ENCODE assay signal across 13 cellular contexts in genomic region chr1:162022626-162023025, GRCh38. TPM values are rescaled to one million over a fixed set of nuclear protein-coding genes. Genes with fewer than 3 reads are reported as not detected.
DNase-seq lines count a peak whose midpoint lies in the region; ATAC-seq and TF ChIP-seq lines count a peak whose summit lies in the region.
"Had no signal": no experiment of that assay in that cellular context is flagged by ENCODE, and none has a peak within 500 bp of the region (broad histone marks: within the 10 kb centered on the region; RNA-seq: fewer than 3 reads in every experiment).

No MANE protein-coding gene starts in this region.

- H3K4me3 ChIP-seq in AG04449 (ENCODE audit: low read depth, low read length) (peak overlapping the region; percentile 77), GM23248 (peak overlapping the region; percentile 81), mesendoderm (ENCODE audit: low read length) (no peak overlapping the region)

- no peak overlapping the region for H3K18ac ChIP-seq in mesendoderm (ENCODE audit: low read length)

- POLR2A ChIA-PET in AG04449 (lab: Yijun Ruan, JAX) = no interaction called here

- no peaks in the 10 kb centered on the region for H3K9me3 ChIP-seq in GM23248 (ENCODE audit: low read depth)
- H3K9me3 ChIP-seq: adrenal gland had no signal

- H3K36me3 ChIP-seq in GM23248 (ENCODE audit: low read depth) (no peaks in the 10 kb centered on the region), mesendoderm (ENCODE audit: control insufficient read depth, insufficient read depth, low read length) (no peaks in the 10 kb centered on the region)
- H3K36me3 ChIP-seq: adrenal gland had no signal

- WGBS in GM23248 (ENCODE audit: low coverage in 1 of 2, low lambda C conversion rate in 2 of 2, missing lambda C conversion rate in 2 of 2), 2 experiments = 32% methylated on average over 9 of the region's 9 CpGs
- no CpG with 5 or more reads among the region's 9 CpGs for WGBS in mesendoderm (ENCODE audit: extremely low coverage, insufficient coverage, low lambda C conversion rate)

- CTCF ChIA-PET in AG04449 (lab: Yijun Ruan, JAX) = interaction anchor here (1.0 to 23.1 kb wide), 5 partner anchors 13 to 226 kb away, joined by 3 to 797 read pairs (median 6); no protein-coding TSS in a partner anchor

- H3K4me1 Mint-ChIP-seq in nephron = peaks cover 54% of the 10 kb centered on the region

- H3K4ac ChIP-seq in mesendoderm (ENCODE audit: low read depth, low read length) = no peak overlapping the region

- H3K23ac ChIP-seq in mesendoderm (ENCODE audit: low read length) = no peak overlapping the region

- 0 out of 2 replicates have a peak, but pooled peaks cover 9% of the 10 kb centered on the region for H3F3A ChIP-seq in GM23248 (ENCODE audit: insufficient read depth)

- H2BK15ac ChIP-seq in mesendoderm (replicated peaks; ENCODE audit: low read depth) = no peak overlapping the region

- TF ChIP-seq CTCF in AG04449 (IDR thresholded peaks at IDR 0.05; ENCODE audit: insufficient read depth, low read length, missing control alignments) = no peak
- no peak for TF ChIP-seq CTCF in nephron (IDR thresholded peaks at IDR 0.05; ENCODE audit: unreplicated experiment in 3 of 3)

- no peak overlapping the region for H3K9ac ChIP-seq in GM23248
- no peak overlapping the region for H3K9ac ChIP-seq in mesendoderm (ENCODE audit: low read length)

- no peak overlapping the region for H3K56ac ChIP-seq in mesendoderm (ENCODE audit: low read length)

- H3K27ac Mint-ChIP-seq in nephron = peak overlapping the region; percentile 57 to 87 (median 85)

- in situ Hi-C loops in GM23248 (cut with MboI) = loop anchor here (10.0 kb wide), 1 partner anchor 228 kb away; no protein-coding TSS in a partner anchor

- peaks cover 13% of the 10 kb centered on the region for H3K36me3 Mint-ChIP-seq in nephron (ENCODE audit: low read depth)

- no peaks in the 10 kb centered on the region for H4K20me1 ChIP-seq in GM23248 (ENCODE audit: insufficient read depth)

- H4K5ac ChIP-seq in mesendoderm (ENCODE audit: low read length) = no peak overlapping the region

- H3K27ac ChIP-seq in GM23248 (no peak overlapping the region), cingulate gyrus (ENCODE audit: low read depth, low read length) (peak overlapping the region; percentile 10), mesendoderm (ENCODE audit: low read depth, low read length) (no peak overlapping the region)

- H3K79me1 ChIP-seq in mesendoderm (ENCODE audit: low read length) = no peaks in the 10 kb centered on the region

- H3K4me1 ChIP-seq in GM23248 (ENCODE audit: insufficient read depth) = peaks cover 11% of the 10 kb centered on the region; the same call in 1 of the 2 replicates
- peaks cover 1% of the 10 kb centered on the region for H3K4me1 ChIP-seq in mesendoderm (ENCODE audit: control insufficient read depth, low read depth, low read length)

- no peak overlapping the region for H2AK5ac ChIP-seq in mesendoderm (ENCODE audit: low read length)

- peaks cover 11% of the 10 kb centered on the region for H3K27me3 Mint-ChIP-seq in nephron (ENCODE audit: low read depth)

- peak overlapping the region; percentile 87 for H2AFZ ChIP-seq in GM23248

- H4K8ac ChIP-seq in mesendoderm (ENCODE audit: low read depth, low read length) = no peak overlapping the region

- DNase-seq in AG04449 (ENCODE audit: low read depth, low spot score) = no peak
- DNase-seq in GM23248 = no peak
- no peak for DNase-seq in mesendoderm
- DNase-seq in occipital lobe (lab: John Stamatoyannopoulos, UW) = no peak
- DNase-seq in GDM1 (lab: John Stamatoyannopoulos, UW) = no peak
- DNase-seq: adrenal gland; foreskin melanocyte; Karpas-422; stimulated activated CD4-positive, alpha-beta T cell treated with anti-CD3 and anti-CD28 coated beads, Interleukin-2, amount 100 ng/mL, for 48 hours had no signal

- ATAC-seq in HG03521 (IDR thresholded peaks at IDR 0.05; ENCODE audit: unreplicated experiment) = no peak

- no peaks in the 10 kb centered on the region for H3K9me3 Mint-ChIP-seq in nephron

- H2BK5ac ChIP-seq in mesendoderm (ENCODE audit: low read length) = no peak overlapping the region

- no peaks in the 10 kb centered on the region for H3K79me2 ChIP-seq in GM23248 (ENCODE audit: insufficient read depth)
- H3K79me2 ChIP-seq in mesendoderm (ENCODE audit: control insufficient read depth, insufficient read depth, low read length) = no peaks in the 10 kb centered on the region

- H3K4me2 ChIP-seq in GM23248 (ENCODE audit: unreplicated experiment) = peak overlapping the region; percentile 95
- H3K4me2 ChIP-seq in mesendoderm (ENCODE audit: low read length) = no peak overlapping the region

- H2BK120ac ChIP-seq in mesendoderm (ENCODE audit: low read depth, low read length) = no peak overlapping the region

- no peaks in the 10 kb centered on the region for H3K9me2 ChIP-seq in GM23248 (ENCODE audit: insufficient read depth)

- peak overlapping the region; percentile 92 to 99 (median 99) for H3K4me3 Mint-ChIP-seq in nephron

- peaks cover 5% of the 10 kb centered on the region; the same call in 1 of the 2 replicates for H3K27me3 ChIP-seq in GM23248 (replicated peaks; ENCODE audit: insufficient read depth)
- H3K27me3 ChIP-seq in mesendoderm (ENCODE audit: insufficient read depth, low read length, poor library complexity) = no peaks in the 10 kb centered on the region
- H3K27me3 ChIP-seq: adrenal gland had no signal

RNA-seq across cellular contexts. Expression of gene OLFML2B, which starts 1.0 kb away (rescaled TPM):
- 1.1 and 1.4 TPM in 2 replicates for total RNA-seq in GM23248 (2014; rRNA removed; shearing (Covaris generic))
- 0.98 and 1.4 TPM in 2 replicates for polyA plus RNA-seq in GM23248 (2016; fragmentation: Nextera tagmentation; extraction: Ambion mirVana)
- 2.4 TPM for polyA plus RNA-seq in mesendoderm (2013, experiment 1 of 2)
- 2.8 TPM for polyA plus RNA-seq in mesendoderm (2013, experiment 2 of 2)
- total RNA-seq in occipital lobe = 0.94 TPM
- total RNA-seq: T-helper 2 cell treated with Interferon-gamma antibody and Interleukin-4, amounts not matched to agents 100 ng/mL and 5 ng/mL, for 36 hours had no signal

RNA-seq across cellular contexts. Expression of gene NOS1AP, which starts 46.9 kb away (rescaled TPM):
- total RNA-seq in GM23248 (2014; rRNA removed; shearing (Covaris generic)) = not detected in 2 replicates
- 0.18 TPM in 1 of 2 replicates, not detected in the other for polyA plus RNA-seq in GM23248 (2016; fragmentation: Nextera tagmentation; extraction: Ambion mirVana)
- 10.6 TPM for polyA plus RNA-seq in mesendoderm (2013, experiment 1 of 2)
- polyA plus RNA-seq in mesendoderm (2013, experiment 2 of 2) = 10.8 TPM
- 4.1 TPM for total RNA-seq in occipital lobe
- total RNA-seq: T-helper 2 cell treated with Interferon-gamma antibody and Interleukin-4, amounts not matched to agents 100 ng/mL and 5 ng/mL, for 36 hours had no signal
